ENCODE assay signal across 22 cellular contexts in genomic region chr1:34784751-34785221, GRCh38. TPM values are rescaled to one million over a fixed set of nuclear protein-coding genes. Genes with fewer than 3 reads are reported as not detected.
DNase-seq lines count a peak whose midpoint lies in the region; ATAC-seq, FAIRE-seq and TF ChIP-seq lines count a peak whose summit lies in the region.
"Had no signal": no experiment of that assay in that cellular context is flagged by ENCODE, and none has a peak within 500 bp of the region (broad histone marks: within the 10 kb centered on the region; RNA-seq: fewer than 3 reads in every experiment).

No MANE protein-coding gene starts in this region.

- H3K27me3 ChIP-seq in mammary epithelial cell (ENCODE audit: insufficient read depth, low read length), result no peaks in the 10 kb centered on the region
- no peaks in the 10 kb centered on the region for H3K27me3 ChIP-seq in PC-9 (ENCODE audit: insufficient read depth, low read depth)
- H3K27me3 ChIP-seq in esophagus squamous epithelium, result peaks cover 0 to 40% (median 3%) of the 10 kb centered on the region in 4 donors

- TF ChIP-seq POLR2A in esophagus squamous epithelium (IDR thresholded peaks at IDR 0.05), result no peak

- no peak for DNase-seq in mammary epithelial cell
- no peak for DNase-seq in MCF 10A (ENCODE audit: unreplicated experiment)
- no peak for DNase-seq in PC-9
- DNase-seq in esophagus squamous epithelium (lab: John Stamatoyannopoulos, UW), result no peak
- DNase-seq in effector CD8-positive, alpha-beta T cell (lab: John Stamatoyannopoulos, UW), result no peak
- DNase-seq in HPDE6-E6E7 (ENCODE audit: extremely low spot score), result no peak
- no peak for DNase-seq in urothelium cell line (ENCODE audit: low spot score)
- DNase-seq: 8988T, COR-L47, H9, NCI-H1105 treated with DMSO at 0.1 percent for 48 hours, NCI-H187 treated with DMSO at 0.1 percent for 48 hours, NCI-H2171, NCI-H446 treated with DMSO at 0.1 percent for 48 hours, NCI-H748 treated with DMSO at 0.1 percent for 48 hours, T-helper 1 cell had no signal

- H3K4me3 Mint-ChIP-seq in MCF 10A (ENCODE audit: unreplicated experiment), result no peak overlapping the region
- H3K4me3 Mint-ChIP-seq: H9, IgD-negative memory B cell had no signal

- in situ Hi-C loops in mammary epithelial cell (cut with MboI; ENCODE audit: low sequenced_read_pairs in 2 of 2), result no loop called here

- H3K4me2 ChIP-seq in mammary epithelial cell (ENCODE audit: insufficient read depth, low read depth, low read length) (peak overlapping the region; percentile 91), PC-9 (peak overlapping the region; percentile 97; the same call in 1 of the 2 replicates)

- peak overlapping the region; percentile 80 for H3K27ac ChIP-seq in mammary epithelial cell (ENCODE audit: insufficient read depth, low read depth, low read length)
- no peak overlapping the region for H3K27ac ChIP-seq in PC-9
- H3K27ac ChIP-seq in esophagus squamous epithelium, result peak overlapping the region in 3 of 4 donors; percentile 96 to 99 (median 99)
- H3K27ac ChIP-seq: C4-2B, SK-N-MC had no signal

- H4K20me1 ChIP-seq in mammary epithelial cell (ENCODE audit: insufficient read depth, low read length), result peaks cover 3% of the 10 kb centered on the region
- peaks cover 30% of the 10 kb centered on the region for H4K20me1 ChIP-seq in PC-9 (ENCODE audit: insufficient read depth)

- H3K4me1 ChIP-seq in mammary epithelial cell (ENCODE audit: insufficient read depth, low read length) (peaks cover 46% of the 10 kb centered on the region), PC-9 (replicated peaks; ENCODE audit: insufficient read depth) (peaks cover 35% of the 10 kb centered on the region), esophagus squamous epithelium (peaks cover 0 to 81% (median 23%) of the 10 kb centered on the region in 3 donors)

- no peaks in the 10 kb centered on the region for H3K9me2 ChIP-seq in PC-9 (ENCODE audit: insufficient read depth)

- dilution Hi-C loops in mammary epithelial cell (cut with HindIII; ENCODE audit: low sequenced_read_pairs), result no loop called here

- peaks cover 61% of the 10 kb centered on the region for H3F3A ChIP-seq in PC-9 (ENCODE audit: insufficient read depth, low read depth)

- no peak overlapping the region for H3K9ac ChIP-seq in mammary epithelial cell (ENCODE audit: insufficient read depth, low read length)

- peaks cover 42% of the 10 kb centered on the region for H3K36me3 Mint-ChIP-seq in MCF 10A (ENCODE audit: insufficient read depth, unreplicated experiment)
- H3K36me3 Mint-ChIP-seq: IgD-negative memory B cell had no signal

- no TSS peak for BruUV-seq in mammary epithelial cell (replicated peaks; lab: Mats Ljungman, UMichigan)
- BruUV-seq in MCF 10A (replicated peaks; lab: Mats Ljungman, UMichigan), result no TSS peak
- no TSS peak for BruUV-seq in PC-9 (replicated peaks; lab: Mats Ljungman, UMichigan)

- H3K79me2 ChIP-seq in mammary epithelial cell (ENCODE audit: insufficient read depth, low read length), result peaks cover 61% of the 10 kb centered on the region
- H3K79me2 ChIP-seq in PC-9 (ENCODE audit: low read depth), result peaks cover 57% of the 10 kb centered on the region

- H3K36me3 ChIP-seq in mammary epithelial cell (ENCODE audit: insufficient read depth, low read length) (peaks cover 26% of the 10 kb centered on the region), PC-9 (ENCODE audit: low read depth) (peaks cover 26% of the 10 kb centered on the region; the same call in 1 of the 2 replicates), esophagus squamous epithelium (peaks cover 0 to 38% (median 15%) of the 10 kb centered on the region in 3 donors)

- no peak overlapping the region for H3K27ac Mint-ChIP-seq in MCF 10A (ENCODE audit: low read depth, unreplicated experiment)
- H3K27ac Mint-ChIP-seq: H9, IgD-negative memory B cell had no signal

- no peaks in the 10 kb centered on the region for H3K9me3 Mint-ChIP-seq in MCF 10A (ENCODE audit: unreplicated experiment)
- H3K9me3 Mint-ChIP-seq: H9, IgD-negative memory B cell had no signal

- H2AFZ ChIP-seq in mammary epithelial cell (ENCODE audit: low read depth, low read length) (no peak overlapping the region), PC-9 (no peak overlapping the region)

- 95% methylated on average over 8 of the region's 28 CpGs for WGBS in mammary epithelial cell (ENCODE audit: low coverage, missing lambda C conversion rate)
- 78 to 80% methylated on average over 15 to 20 of the region's 28 CpGs for WGBS in esophagus squamous epithelium, 2 donors

- H3K4me1 Mint-ChIP-seq in MCF 10A (ENCODE audit: insufficient read depth, unreplicated experiment), result peaks cover 41% of the 10 kb centered on the region

- no peak overlapping the region for H3K4me3 ChIP-seq in mammary epithelial cell (replicated peaks in 1 of 3; ENCODE audit: insufficient read depth in 1 of 3, low read depth in 2 of 3, low read length in 3 of 3)
- H3K4me3 ChIP-seq in PC-9, result no peak overlapping the region
- H3K4me3 ChIP-seq in esophagus squamous epithelium, result no peak overlapping the region
- H3K4me3 ChIP-seq: SK-N-MC had no signal

- intact Hi-C loops in mammary epithelial cell (cut with micrococcal nuclease), result loop anchor here (5.0 kb wide), 1 partner anchor 988 kb away; no protein-coding TSS in a partner anchor
- intact Hi-C loops in MCF 10A (cut with micrococcal nuclease), result no loop called here
- intact Hi-C loops in PC-9 (cut with micrococcal nuclease; ENCODE audit: unreplicated experiment), result loop anchor here (5.0 kb wide), 1 partner anchor 83 kb away; no protein-coding TSS in a partner anchor
- intact Hi-C loops in esophagus squamous epithelium (cut with DNase I), result loop anchor here (5.0 kb wide), 1 partner anchor 68 kb away; no protein-coding TSS in a partner anchor

- H3K9me3 ChIP-seq in mammary epithelial cell (replicated peaks; ENCODE audit: insufficient read depth, low read length) (no peaks in the 10 kb centered on the region), PC-9 (ENCODE audit: insufficient read depth, low read depth) (no peaks in the 10 kb centered on the region), esophagus squamous epithelium (no peaks in the 10 kb centered on the region)

- CTCF ChIA-PET in mammary epithelial cell (lab: Charles Lee; ENCODE audit: low non-redundant PET) (no interaction called here), MCF 10A (lab: Yijun Ruan, JAX) (interaction anchor here (0.5 to 2.4 kb wide), 8 partner anchors 30 to 671 kb away, joined by 3 to 15 read pairs (median 4); partner anchors contain the start of gene GJB5), PC-9 (lab: Charles Lee) (no interaction called here)

- FAIRE-seq in urothelium cell line (lab: Jason Lieb, UNC), result no peak

- TF ChIP-seq CTCF in mammary epithelial cell (conservative IDR thresholded peaks at IDR 0.05 in 1 of 2, IDR thresholded peaks at IDR 0.05 in 1 of 2; ENCODE audit: extremely low read depth in 1 of 2, insufficient read depth in 1 of 2, low read depth in 1 of 2, low read length in 2 of 2), result no peak
- no peak for TF ChIP-seq CTCF in MCF 10A (IDR thresholded peaks at IDR 0.05; ENCODE audit: unreplicated experiment)
- TF ChIP-seq CTCF in PC-9 (conservative IDR thresholded peaks at IDR 0.05), result no peak
- TF ChIP-seq CTCF in esophagus squamous epithelium (IDR thresholded peaks at IDR 0.05), result no peak

- no peaks in the 10 kb centered on the region for H3K27me3 Mint-ChIP-seq in MCF 10A (ENCODE audit: insufficient read depth, unreplicated experiment)

- POLR2A ChIA-PET in MCF 10A (lab: Yijun Ruan, JAX), result no interaction called here
- POLR2A ChIA-PET in PC-9 (lab: Charles Lee; ENCODE audit: unreplicated experiment), result no interaction called here

- ATAC-seq in HG03108 (IDR thresholded peaks at IDR 0.05; ENCODE audit: unreplicated experiment), result no peak

RNA-seq across cellular contexts. Expression of gene GJB3, which starts 3.8 kb away (rescaled TPM):
- total RNA-seq in mammary epithelial cell (100 to 1,000 TPM in 1 of 2 donors, 10 to 100 TPM in 1; 24.8 to 188 TPM), MCF 10A (2022) (67.1 and 74.8 TPM in 2 replicates), PC-9 (2021) (58.6 and 63.0 TPM in 2 replicates), esophagus squamous epithelium (100 to 1,000 TPM in 2 of 4 donors, 10 to 100 TPM in 2; 82.6 to 123 (median 94.4) TPM)
- 232 TPM for polyA plus RNA-seq in mammary epithelial cell
- polyA minus RNA-seq in mammary epithelial cell, result 157 TPM
- total RNA-seq: OCI-LY7 had no signal
- polyA plus RNA-seq: IgD-negative memory B cell had no signal

RNA-seq across cellular contexts. Expression of gene GJA4, which starts 8.0 kb away (rescaled TPM):
- total RNA-seq in mammary epithelial cell (not detected), MCF 10A (2022) (not detected in 2 replicates), PC-9 (2021) (not detected in 2 replicates), esophagus squamous epithelium (1 to 10 TPM; 2.0 to 5.0 (median 3.5) TPM)
- polyA plus RNA-seq in mammary epithelial cell, result 0.07 TPM
- polyA minus RNA-seq in mammary epithelial cell, result not detected
- total RNA-seq: HT-29, OCI-LY7 had no signal
- polyA plus RNA-seq: IgD-negative memory B cell had no signal

RNA-seq across cellular contexts. Expression of gene GJB4, which starts 25.2 kb away (rescaled TPM):
- total RNA-seq in mammary epithelial cell, result 1 to 10 TPM in 1 of 2 donors, under 1 TPM in 1; 0.17 to 1.7 TPM
- polyA plus RNA-seq in mammary epithelial cell, result 8.5 TPM
- polyA minus RNA-seq in mammary epithelial cell, result 5.3 TPM
- total RNA-seq in MCF 10A (2022), result 0.27 and 0.28 TPM in 2 replicates
- total RNA-seq in PC-9 (2021), result 5.4 and 5.8 TPM in 2 replicates
- total RNA-seq in esophagus squamous epithelium, result 1 to 10 TPM; 1.3 to 6.7 (median 2.2) TPM
- total RNA-seq: H9, OCI-LY7 had no signal
- polyA plus RNA-seq: IgD-negative memory B cell had no signal

RNA-seq across cellular contexts. Expression of gene GJB5, which starts 29.9 kb away (rescaled TPM):
- total RNA-seq in mammary epithelial cell, result 10 to 100 TPM; 28.2 to 95.5 TPM
- 268 TPM for polyA plus RNA-seq in mammary epithelial cell
- 166 TPM for polyA minus RNA-seq in mammary epithelial cell
- 26.5 and 33.2 TPM in 2 replicates for total RNA-seq in MCF 10A (2022)
- total RNA-seq in PC-9 (2021), result 18.1 and 20.0 TPM in 2 replicates
- 100 to 1,000 TPM in 2 of 4 donors, 10 to 100 TPM in 2; 91.7 to 123 (median 104) TPM for total RNA-seq in esophagus squamous epithelium
- total RNA-seq: HT-29, OCI-LY7 had no signal
- polyA plus RNA-seq: IgD-negative memory B cell had no signal
